In genomic region chr5:111691914-111692313, GRCh38 we compare ENCODE assay signal across 15 cellular contexts.
DNase-seq lines count a peak whose midpoint lies in the region; ATAC-seq and TF ChIP-seq lines count a peak whose summit lies in the region.
"Had no signal": no experiment of that assay in that cellular context is flagged by ENCODE, and none has a peak within 500 bp of the region (broad histone marks: within the 10 kb centered on the region; RNA-seq: fewer than 3 reads in every experiment).

No MANE protein-coding gene starts in this region.

- no peak overlapping the region for H3K4me3 Mint-ChIP-seq in nephron progenitor cell
- no peak overlapping the region for H3K4me3 Mint-ChIP-seq in activated T-cell treated with anti-CD3 and anti-CD28 coated beads, Interleukin-2, amount 50 U/mL, for 4 hours
- H3K4me3 Mint-ChIP-seq: CD14-positive monocyte; CD8-positive, alpha-beta T cell; GM23338 had no signal

- no peaks in the 10 kb centered on the region for H3K9me3 Mint-ChIP-seq in nephron progenitor cell
- H3K9me3 Mint-ChIP-seq in activated T-cell treated with anti-CD3 and anti-CD28 coated beads, Interleukin-2, amount 50 U/mL, for 4 hours = no peaks in the 10 kb centered on the region
- H3K9me3 Mint-ChIP-seq: CD8-positive, alpha-beta T cell; GM23338 had no signal

- peak; percentile 33 for DNase-seq in amniotic epithelial cell (ENCODE audit: low read depth)
- DNase-seq in fibroblast of peridontal ligament (ENCODE audit: extremely low read depth) = peak; percentile 31
- DNase-seq in nephron progenitor cell = no peak
- DNase-seq in cerebellar nuclear complex (lab: John Stamatoyannopoulos, UW) = no peak
- no peak for DNase-seq in activated T-cell treated with anti-CD3 and anti-CD28 coated beads, Interleukin-2, amount 50 U/mL, for 4 hours
- DNase-seq: CD8-positive, alpha-beta T cell; COR-L47; DMS153; GF-D8; H7; IMR-90 had no signal

- peaks cover 19% of the 10 kb centered on the region for H3K4me1 Mint-ChIP-seq in nephron progenitor cell
- no peaks in the 10 kb centered on the region for H3K4me1 Mint-ChIP-seq in activated T-cell treated with anti-CD3 and anti-CD28 coated beads, Interleukin-2, amount 50 U/mL, for 4 hours (ENCODE audit: low read depth)

- peak overlapping the region; percentile 19 for H3K27ac Mint-ChIP-seq in nephron progenitor cell
- H3K27ac Mint-ChIP-seq: CD14-positive monocyte; CD8-positive, alpha-beta T cell; GM23338 had no signal

- ATAC-seq in GM21619 (IDR thresholded peaks at IDR 0.05; ENCODE audit: unreplicated experiment) = no peak
- no peak for ATAC-seq in activated T-cell treated with anti-CD3 and anti-CD28 coated beads, Interleukin-2, amount 50 U/mL, for 4 hours
- ATAC-seq: A549; CD8-positive, alpha-beta T cell; GM23338 had no signal

- no peak for TF ChIP-seq CTCF in nephron progenitor cell (IDR thresholded peaks at IDR 0.05)

- peaks cover 5% of the 10 kb centered on the region for H3K27me3 Mint-ChIP-seq in nephron progenitor cell (ENCODE audit: low read depth, poor library complexity)
- peaks cover 4% of the 10 kb centered on the region for H3K27me3 Mint-ChIP-seq in activated T-cell treated with anti-CD3 and anti-CD28 coated beads, Interleukin-2, amount 50 U/mL, for 4 hours (ENCODE audit: low read depth)

- H3K36me3 Mint-ChIP-seq in nephron progenitor cell (ENCODE audit: low read depth) = no peaks in the 10 kb centered on the region
- H3K36me3 Mint-ChIP-seq in activated T-cell treated with anti-CD3 and anti-CD28 coated beads, Interleukin-2, amount 50 U/mL, for 4 hours (ENCODE audit: insufficient read depth) = no peaks in the 10 kb centered on the region
- H3K36me3 Mint-ChIP-seq: CD14-positive monocyte; CD8-positive, alpha-beta T cell had no signal

Comparison
In these comparisons a context has a peak if more than half of its experiments do, and no peak if none do; other contexts are left out.
1. DNase-seq: peak in amniotic epithelial cell (single experiment) and fibroblast of peridontal ligament (single experiment); none in nephron progenitor cell (single experiment), cerebellar nuclear complex (0 of 2) and activated T-cell treated with anti-CD3 and anti-CD28 coated beads, Interleukin-2, amount 50 U/mL, for 4 hours (single experiment).